16 cellular contexts compared by ENCODE assay signal in the genomic region with DNA sequence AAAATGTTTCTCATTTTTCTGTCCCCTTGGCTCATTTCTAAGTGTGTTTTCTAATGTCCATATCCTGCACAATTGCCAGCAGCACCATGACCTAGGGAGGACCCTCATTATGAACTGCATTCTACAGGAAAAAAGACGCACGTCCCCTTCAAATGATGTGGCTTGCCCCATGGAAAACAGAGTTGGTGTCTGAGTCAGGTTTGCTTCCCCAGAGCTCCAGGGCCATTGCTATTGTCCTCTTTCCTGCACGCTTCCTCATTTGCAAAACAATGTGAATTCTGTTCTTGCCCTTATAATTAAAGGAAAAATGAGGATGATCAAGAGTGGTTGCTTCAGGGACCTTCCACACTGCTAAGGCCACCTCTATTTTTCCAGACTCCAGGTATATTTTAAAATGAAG. TPM values are rescaled to one million over a fixed set of nuclear protein-coding genes. Genes with fewer than 3 reads are reported as not detected.
DNase-seq lines count a peak whose midpoint lies in the region; ATAC-seq, FAIRE-seq and TF ChIP-seq lines count a peak whose summit lies in the region.
"Had no signal": no experiment of that assay in that cellular context is flagged by ENCODE, and none has a peak within 500 bp of the region (broad histone marks: within the 10 kb centered on the region; RNA-seq: fewer than 3 reads in every experiment).

No MANE protein-coding gene starts in this region.

- H3K4me3 ChIP-seq in HUES64 (ENCODE audit: low read length) (no peak overlapping the region; the same call in 1 of the 2 replicates), astrocyte (ENCODE audit: insufficient read depth, low read depth, low read length) (no peak overlapping the region), mesodermal cell (ENCODE audit: extremely low read depth, insufficient read depth, low read length, poor library complexity, severe bottlenecking) (no peak overlapping the region), vagina (no peak overlapping the region)

- no peaks in the 10 kb centered on the region for H3K79me2 ChIP-seq in astrocyte (ENCODE audit: insufficient read depth, low read length)

- H4K20me1 ChIP-seq in astrocyte (ENCODE audit: insufficient read depth, low read length), result no peaks in the 10 kb centered on the region

- no peaks in the 10 kb centered on the region for H3K9me3 ChIP-seq in HUES64 (ENCODE audit: insufficient read depth, low read depth, low read length)
- H3K9me3 ChIP-seq in astrocyte (ENCODE audit: insufficient read depth, low read depth, low read length), result no peaks in the 10 kb centered on the region
- H3K9me3 ChIP-seq in mesodermal cell (ENCODE audit: control insufficient read depth, low read length), result no peaks in the 10 kb centered on the region
- no peaks in the 10 kb centered on the region for H3K9me3 ChIP-seq in vagina

- H3K27me3 ChIP-seq in HUES64 (ENCODE audit: insufficient read depth, low read length), result no peaks in the 10 kb centered on the region
- no peaks in the 10 kb centered on the region for H3K27me3 ChIP-seq in astrocyte (ENCODE audit: insufficient read depth, low read length)
- no peaks in the 10 kb centered on the region for H3K27me3 ChIP-seq in vagina
- H3K27me3 ChIP-seq: foreskin keratinocyte had no signal

- no peaks in the 10 kb centered on the region for H3K36me3 ChIP-seq in HUES64 (ENCODE audit: insufficient read depth, low read length)
- H3K36me3 ChIP-seq in astrocyte (ENCODE audit: insufficient read depth, low read length), result no peaks in the 10 kb centered on the region
- no peaks in the 10 kb centered on the region for H3K36me3 ChIP-seq in mesodermal cell (ENCODE audit: control insufficient read depth, insufficient read depth, low read length)
- H3K36me3 ChIP-seq in vagina, result no peaks in the 10 kb centered on the region

- H3K9me3 Mint-ChIP-seq in astrocyte (ENCODE audit: unreplicated experiment), result no peaks in the 10 kb centered on the region
- H3K9me3 Mint-ChIP-seq: CD4-positive, CD25-positive, alpha-beta regulatory T cell had no signal

- H3K27me3 Mint-ChIP-seq in astrocyte (ENCODE audit: low read depth, unreplicated experiment), result no peaks in the 10 kb centered on the region

- peak overlapping the region; percentile 3 for H3K4me3 Mint-ChIP-seq in astrocyte (ENCODE audit: unreplicated experiment)
- H3K4me3 Mint-ChIP-seq: CD4-positive, CD25-positive, alpha-beta regulatory T cell had no signal

- DNase-seq in CD1c-positive myeloid dendritic cell (ENCODE audit: extremely low spot score) (peak; percentile 6), astrocyte (ENCODE audit: low read depth) (no peak), T-helper 2 cell (no peak), H54 (ENCODE audit: insufficient read length, low spot score) (no peak), vagina (ENCODE audit: extremely low spot score in 2 of 2) (no peak)
- DNase-seq: activated CD8-positive, alpha-beta memory T cell treated with anti-CD3 and anti-CD28 coated beads for 24 hours; activated gamma-delta T cell; effector CD8-positive, alpha-beta T cell; NCI-H1048; SIG-M5 had no signal

- H3K27ac Mint-ChIP-seq in astrocyte (ENCODE audit: unreplicated experiment), result peak overlapping the region; percentile 90
- H3K27ac Mint-ChIP-seq: CD4-positive, CD25-positive, alpha-beta regulatory T cell had no signal

- no peak for TF ChIP-seq CTCF in astrocyte (IDR thresholded peaks at IDR 0.05; ENCODE audit: insufficient read depth, low read depth, low read length)
- no peak for TF ChIP-seq CTCF in vagina (IDR thresholded peaks at IDR 0.05)

- ATAC-seq in GM19452 (IDR thresholded peaks at IDR 0.05; ENCODE audit: unreplicated experiment), result no peak
- ATAC-seq: sciatic nerve had no signal

- H3K27ac ChIP-seq in HUES64 (ENCODE audit: low read depth, low read length), result peak overlapping the region; percentile 80
- H3K27ac ChIP-seq in astrocyte (ENCODE audit: low read depth, low read length), result peak overlapping the region; percentile 15
- peak overlapping the region; percentile 73 for H3K27ac ChIP-seq in mesodermal cell (ENCODE audit: low read depth, low read length, severe bottlenecking)
- no peak overlapping the region for H3K27ac ChIP-seq in vagina
- H3K27ac ChIP-seq: foreskin keratinocyte had no signal

- peaks cover 36% of the 10 kb centered on the region for H3K4me1 Mint-ChIP-seq in astrocyte (ENCODE audit: low read depth, unreplicated experiment)

- peak overlapping the region; percentile 63 for H3K4me2 ChIP-seq in astrocyte (ENCODE audit: low read length)

- peak overlapping the region; percentile 42 for H2AFZ ChIP-seq in astrocyte (ENCODE audit: low read depth, low read length)

- H3K4me1 ChIP-seq in HUES64 (ENCODE audit: insufficient read depth, low read length) (peaks cover 38% of the 10 kb centered on the region), astrocyte (ENCODE audit: insufficient read depth, low read length) (peaks cover 16% of the 10 kb centered on the region), mesodermal cell (ENCODE audit: control insufficient read depth, insufficient read depth, low read length, poor library complexity, severe bottlenecking) (peaks cover 11% of the 10 kb centered on the region), vagina (no peaks in the 10 kb centered on the region)

- FAIRE-seq in astrocyte (lab: Jason Lieb, UNC) (no peak), H54 (lab: Jason Lieb, UNC) (no peak)

- intact Hi-C loops in vagina (cut with DNase I), result no loop called here

- no peaks in the 10 kb centered on the region for H3K36me3 Mint-ChIP-seq in astrocyte (ENCODE audit: low read depth, unreplicated experiment)
- H3K36me3 Mint-ChIP-seq: CD4-positive, CD25-positive, alpha-beta regulatory T cell had no signal

- 47% methylated on average over 3 of the region's 3 CpGs for WGBS in HUES64
- WGBS in mesodermal cell (ENCODE audit: insufficient coverage in 2 of 2), 2 experiments, result 69% methylated on average over 2 of the region's 3 CpGs; no CpG with 5 or more reads in 1 of the 2 experiments

- H3K9ac ChIP-seq in HUES64 (ENCODE audit: low read depth, low read length) (peak overlapping the region; percentile 37; the same call in 1 of the 2 replicates), astrocyte (ENCODE audit: low read length) (no peak overlapping the region)

- TF ChIP-seq POLR2A in H54 (IDR thresholded peaks at IDR 0.05; ENCODE audit: low read depth, low read length), result no peak
- no peak for TF ChIP-seq POLR2A in vagina (IDR thresholded peaks at IDR 0.05)

RNA-seq across cellular contexts. Expression of a gene that starts 14.7 kb away (rescaled TPM):
- not detected for polyA plus RNA-seq in HUES64 (2013, experiment 1 of 2)
- polyA plus RNA-seq in HUES64 (2013, experiment 2 of 2), result not detected
- total RNA-seq in astrocyte, result not detected in 2 replicates
- polyA plus RNA-seq in mesodermal cell (2013, experiment 1 of 2), result 0.07 TPM
- 0.20 TPM for polyA plus RNA-seq in mesodermal cell (2013, experiment 2 of 2)
- total RNA-seq in vagina, result 0.25 TPM
- total RNA-seq: CD4-positive, CD25-positive, alpha-beta regulatory T cell; foreskin keratinocyte had no signal
- polyA plus RNA-seq: CD4-positive, CD25-positive, alpha-beta regulatory T cell; foreskin keratinocyte had no signal

RNA-seq across cellular contexts. Expression of a gene that starts 36.2 kb away (rescaled TPM):
- polyA plus RNA-seq in HUES64 (2013, experiment 1 of 2), result 43.3 TPM
- polyA plus RNA-seq in HUES64 (2013, experiment 2 of 2), result 57.0 TPM
- total RNA-seq in astrocyte (152 and 167 TPM in 2 replicates), vagina (77.3 TPM)
- 97.3 TPM for polyA plus RNA-seq in mesodermal cell (2013, experiment 1 of 2)
- 103 TPM for polyA plus RNA-seq in mesodermal cell (2013, experiment 2 of 2)
